1 cellular context compared by ENCODE assay signal in the genomic region with DNA sequence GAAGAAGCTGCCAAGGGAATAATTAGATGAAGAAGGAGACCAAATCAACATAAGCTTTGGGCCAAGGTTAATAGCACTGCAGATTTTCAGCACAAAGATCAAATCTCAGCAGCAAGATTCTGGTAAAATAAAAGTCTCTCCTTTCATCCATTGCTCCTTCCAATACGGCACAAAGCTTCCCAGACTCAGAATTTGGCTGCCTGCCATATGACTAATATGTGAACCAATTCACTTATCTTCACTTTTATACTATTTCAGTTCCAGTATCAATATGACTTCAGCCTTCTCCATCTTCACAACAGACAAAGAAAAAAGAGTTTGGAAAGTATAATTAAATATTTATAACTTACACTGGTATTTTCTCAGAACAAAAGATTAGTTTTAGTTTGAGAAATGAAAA.
A peak's percentile ranks its signal among the peaks of the same experiment; 100 is the strongest.
TF ChIP-seq lines count a peak whose summit lies in the region.

No MANE protein-coding gene starts in this region.

TF ChIP-seq in GM12878, 131 proteins besides CTCF, POLR2A, EP300 and RAD21 (continued from another document):
- TF ChIP-seq, protein P1, sequence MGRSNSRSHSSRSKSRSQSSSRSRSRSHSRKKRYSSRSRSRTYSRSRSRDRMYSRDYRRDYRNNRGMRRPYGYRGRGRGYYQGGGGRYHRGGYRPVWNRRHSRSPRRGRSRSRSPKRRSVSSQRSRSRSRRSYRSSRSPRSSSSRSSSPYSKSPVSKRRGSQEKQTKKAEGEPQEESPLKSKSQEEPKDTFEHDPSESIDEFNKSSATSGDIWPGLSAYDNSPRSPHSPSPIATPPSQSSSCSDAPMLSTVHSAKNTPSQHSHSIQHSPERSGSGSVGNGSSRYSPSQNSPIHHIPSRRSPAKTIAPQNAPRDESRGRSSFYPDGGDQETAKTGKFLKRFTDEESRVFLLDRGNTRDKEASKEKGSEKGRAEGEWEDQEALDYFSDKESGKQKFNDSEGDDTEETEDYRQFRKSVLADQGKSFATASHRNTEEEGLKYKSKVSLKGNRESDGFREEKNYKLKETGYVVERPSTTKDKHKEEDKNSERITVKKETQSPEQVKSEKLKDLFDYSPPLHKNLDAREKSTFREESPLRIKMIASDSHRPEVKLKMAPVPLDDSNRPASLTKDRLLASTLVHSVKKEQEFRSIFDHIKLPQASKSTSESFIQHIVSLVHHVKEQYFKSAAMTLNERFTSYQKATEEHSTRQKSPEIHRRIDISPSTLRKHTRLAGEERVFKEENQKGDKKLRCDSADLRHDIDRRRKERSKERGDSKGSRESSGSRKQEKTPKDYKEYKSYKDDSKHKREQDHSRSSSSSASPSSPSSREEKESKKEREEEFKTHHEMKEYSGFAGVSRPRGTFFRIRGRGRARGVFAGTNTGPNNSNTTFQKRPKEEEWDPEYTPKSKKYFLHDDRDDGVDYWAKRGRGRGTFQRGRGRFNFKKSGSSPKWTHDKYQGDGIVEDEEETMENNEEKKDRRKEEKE (IDR thresholded peaks at IDR 0.05) = no peak
- 0 out of 2 replicates have a peak, but pooled peaks have one; percentile 38 for TF ChIP-seq DPF2 (IDR thresholded peaks at IDR 0.05)
- no peak for TF ChIP-seq BACH1 (IDR thresholded peaks at IDR 0.05; ENCODE audit: borderline replicate concordance)
- TF ChIP-seq CHD1 (IDR thresholded peaks at IDR 0.05; ENCODE audit: low read depth, low read length) = no peak
- no peak for TF ChIP-seq LARP7 (IDR thresholded peaks at IDR 0.05)
- TF ChIP-seq, protein P2, sequence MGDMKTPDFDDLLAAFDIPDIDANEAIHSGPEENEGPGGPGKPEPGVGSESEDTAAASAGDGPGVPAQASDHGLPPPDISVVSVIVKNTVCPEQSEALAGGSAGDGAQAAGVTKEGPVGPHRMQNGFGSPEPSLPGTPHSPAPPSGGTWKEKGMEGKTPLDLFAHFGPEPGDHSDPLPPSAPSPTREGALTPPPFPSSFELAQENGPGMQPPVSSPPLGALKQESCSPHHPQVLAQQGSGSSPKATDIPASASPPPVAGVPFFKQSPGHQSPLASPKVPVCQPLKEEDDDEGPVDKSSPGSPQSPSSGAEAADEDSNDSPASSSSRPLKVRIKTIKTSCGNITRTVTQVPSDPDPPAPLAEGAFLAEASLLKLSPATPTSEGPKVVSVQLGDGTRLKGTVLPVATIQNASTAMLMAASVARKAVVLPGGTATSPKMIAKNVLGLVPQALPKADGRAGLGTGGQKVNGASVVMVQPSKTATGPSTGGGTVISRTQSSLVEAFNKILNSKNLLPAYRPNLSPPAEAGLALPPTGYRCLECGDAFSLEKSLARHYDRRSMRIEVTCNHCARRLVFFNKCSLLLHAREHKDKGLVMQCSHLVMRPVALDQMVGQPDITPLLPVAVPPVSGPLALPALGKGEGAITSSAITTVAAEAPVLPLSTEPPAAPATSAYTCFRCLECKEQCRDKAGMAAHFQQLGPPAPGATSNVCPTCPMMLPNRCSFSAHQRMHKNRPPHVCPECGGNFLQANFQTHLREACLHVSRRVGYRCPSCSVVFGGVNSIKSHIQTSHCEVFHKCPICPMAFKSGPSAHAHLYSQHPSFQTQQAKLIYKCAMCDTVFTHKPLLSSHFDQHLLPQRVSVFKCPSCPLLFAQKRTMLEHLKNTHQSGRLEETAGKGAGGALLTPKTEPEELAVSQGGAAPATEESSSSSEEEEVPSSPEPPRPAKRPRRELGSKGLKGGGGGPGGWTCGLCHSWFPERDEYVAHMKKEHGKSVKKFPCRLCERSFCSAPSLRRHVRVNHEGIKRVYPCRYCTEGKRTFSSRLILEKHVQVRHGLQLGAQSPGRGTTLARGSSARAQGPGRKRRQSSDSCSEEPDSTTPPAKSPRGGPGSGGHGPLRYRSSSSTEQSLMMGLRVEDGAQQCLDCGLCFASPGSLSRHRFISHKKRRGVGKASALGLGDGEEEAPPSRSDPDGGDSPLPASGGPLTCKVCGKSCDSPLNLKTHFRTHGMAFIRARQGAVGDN (IDR thresholded peaks at IDR 0.05) = no peak
- no peak for TF ChIP-seq SMAD1 (IDR thresholded peaks at IDR 0.05; ENCODE audit: low read depth, partially characterized antibody)
- TF ChIP-seq MYC (IDR thresholded peaks at IDR 0.05; ENCODE audit: insufficient read depth, insufficient read length, insufficient replicate concordance, low read length, severe bottlenecking) = no peak
- TF ChIP-seq, protein P3, sequence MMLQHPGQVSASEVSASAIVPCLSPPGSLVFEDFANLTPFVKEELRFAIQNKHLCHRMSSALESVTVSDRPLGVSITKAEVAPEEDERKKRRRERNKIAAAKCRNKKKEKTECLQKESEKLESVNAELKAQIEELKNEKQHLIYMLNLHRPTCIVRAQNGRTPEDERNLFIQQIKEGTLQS (IDR thresholded peaks at IDR 0.05; ENCODE audit: borderline replicate concordance, extremely low read depth, low read depth, low read length) = no peak
- TF ChIP-seq HDGF (IDR thresholded peaks at IDR 0.05) = no peak
- TF ChIP-seq BRCA1 (IDR thresholded peaks at IDR 0.05; ENCODE audit: low read depth, low read length) = no peak
- TF ChIP-seq, protein P4, sequence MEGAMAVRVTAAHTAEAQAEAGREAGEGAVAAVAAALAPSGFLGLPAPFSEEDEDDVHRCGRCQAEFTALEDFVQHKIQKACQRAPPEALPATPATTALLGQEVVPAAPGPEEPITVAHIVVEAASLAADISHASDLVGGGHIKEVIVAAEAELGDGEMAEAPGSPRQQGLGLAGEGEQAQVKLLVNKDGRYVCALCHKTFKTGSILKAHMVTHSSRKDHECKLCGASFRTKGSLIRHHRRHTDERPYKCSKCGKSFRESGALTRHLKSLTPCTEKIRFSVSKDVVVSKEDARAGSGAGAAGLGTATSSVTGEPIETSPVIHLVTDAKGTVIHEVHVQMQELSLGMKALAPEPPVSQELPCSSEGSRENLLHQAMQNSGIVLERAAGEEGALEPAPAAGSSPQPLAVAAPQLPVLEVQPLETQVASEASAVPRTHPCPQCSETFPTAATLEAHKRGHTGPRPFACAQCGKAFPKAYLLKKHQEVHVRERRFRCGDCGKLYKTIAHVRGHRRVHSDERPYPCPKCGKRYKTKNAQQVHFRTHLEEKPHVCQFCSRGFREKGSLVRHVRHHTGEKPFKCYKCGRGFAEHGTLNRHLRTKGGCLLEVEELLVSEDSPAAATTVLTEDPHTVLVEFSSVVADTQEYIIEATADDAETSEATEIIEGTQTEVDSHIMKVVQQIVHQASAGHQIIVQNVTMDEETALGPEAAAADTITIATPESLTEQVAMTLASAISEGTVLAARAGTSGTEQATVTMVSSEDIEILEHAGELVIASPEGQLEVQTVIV (IDR thresholded peaks at IDR 0.05; ENCODE audit: borderline replicate concordance, partially characterized antibody) = no peak
- TF ChIP-seq SIX5 (IDR thresholded peaks at IDR 0.05; ENCODE audit: low read depth, low read length, severe bottlenecking) = no peak
- no peak for TF ChIP-seq ETV6 (conservative IDR thresholded peaks at IDR 0.05 in 1 of 2, IDR thresholded peaks at IDR 0.05 in 1 of 2; ENCODE audit: borderline replicate concordance in 1 of 2, low read depth in 1 of 2)
- TF ChIP-seq MTA2 (IDR thresholded peaks at IDR 0.05; ENCODE audit: low read depth) = peak; percentile 37; the same call in 1 of the 2 replicates
- TF ChIP-seq, protein P5, sequence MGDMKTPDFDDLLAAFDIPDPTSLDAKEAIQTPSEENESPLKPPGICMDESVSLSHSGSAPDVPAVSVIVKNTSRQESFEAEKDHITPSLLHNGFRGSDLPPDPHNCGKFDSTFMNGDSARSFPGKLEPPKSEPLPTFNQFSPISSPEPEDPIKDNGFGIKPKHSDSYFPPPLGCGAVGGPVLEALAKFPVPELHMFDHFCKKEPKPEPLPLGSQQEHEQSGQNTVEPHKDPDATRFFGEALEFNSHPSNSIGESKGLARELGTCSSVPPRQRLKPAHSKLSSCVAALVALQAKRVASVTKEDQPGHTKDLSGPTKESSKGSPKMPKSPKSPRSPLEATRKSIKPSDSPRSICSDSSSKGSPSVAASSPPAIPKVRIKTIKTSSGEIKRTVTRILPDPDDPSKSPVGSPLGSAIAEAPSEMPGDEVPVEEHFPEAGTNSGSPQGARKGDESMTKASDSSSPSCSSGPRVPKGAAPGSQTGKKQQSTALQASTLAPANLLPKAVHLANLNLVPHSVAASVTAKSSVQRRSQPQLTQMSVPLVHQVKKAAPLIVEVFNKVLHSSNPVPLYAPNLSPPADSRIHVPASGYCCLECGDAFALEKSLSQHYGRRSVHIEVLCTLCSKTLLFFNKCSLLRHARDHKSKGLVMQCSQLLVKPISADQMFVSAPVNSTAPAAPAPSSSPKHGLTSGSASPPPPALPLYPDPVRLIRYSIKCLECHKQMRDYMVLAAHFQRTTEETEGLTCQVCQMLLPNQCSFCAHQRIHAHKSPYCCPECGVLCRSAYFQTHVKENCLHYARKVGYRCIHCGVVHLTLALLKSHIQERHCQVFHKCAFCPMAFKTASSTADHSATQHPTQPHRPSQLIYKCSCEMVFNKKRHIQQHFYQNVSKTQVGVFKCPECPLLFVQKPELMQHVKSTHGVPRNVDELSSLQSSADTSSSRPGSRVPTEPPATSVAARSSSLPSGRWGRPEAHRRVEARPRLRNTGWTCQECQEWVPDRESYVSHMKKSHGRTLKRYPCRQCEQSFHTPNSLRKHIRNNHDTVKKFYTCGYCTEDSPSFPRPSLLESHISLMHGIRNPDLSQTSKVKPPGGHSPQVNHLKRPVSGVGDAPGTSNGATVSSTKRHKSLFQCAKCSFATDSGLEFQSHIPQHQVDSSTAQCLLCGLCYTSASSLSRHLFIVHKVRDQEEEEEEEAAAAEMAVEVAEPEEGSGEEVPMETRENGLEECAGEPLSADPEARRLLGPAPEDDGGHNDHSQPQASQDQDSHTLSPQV (IDR thresholded peaks at IDR 0.05) = no peak
- TF ChIP-seq POLR2AphosphoS2 (IDR thresholded peaks at IDR 0.05; ENCODE audit: low read depth, low read length) = no peak
- TF ChIP-seq, protein P6, sequence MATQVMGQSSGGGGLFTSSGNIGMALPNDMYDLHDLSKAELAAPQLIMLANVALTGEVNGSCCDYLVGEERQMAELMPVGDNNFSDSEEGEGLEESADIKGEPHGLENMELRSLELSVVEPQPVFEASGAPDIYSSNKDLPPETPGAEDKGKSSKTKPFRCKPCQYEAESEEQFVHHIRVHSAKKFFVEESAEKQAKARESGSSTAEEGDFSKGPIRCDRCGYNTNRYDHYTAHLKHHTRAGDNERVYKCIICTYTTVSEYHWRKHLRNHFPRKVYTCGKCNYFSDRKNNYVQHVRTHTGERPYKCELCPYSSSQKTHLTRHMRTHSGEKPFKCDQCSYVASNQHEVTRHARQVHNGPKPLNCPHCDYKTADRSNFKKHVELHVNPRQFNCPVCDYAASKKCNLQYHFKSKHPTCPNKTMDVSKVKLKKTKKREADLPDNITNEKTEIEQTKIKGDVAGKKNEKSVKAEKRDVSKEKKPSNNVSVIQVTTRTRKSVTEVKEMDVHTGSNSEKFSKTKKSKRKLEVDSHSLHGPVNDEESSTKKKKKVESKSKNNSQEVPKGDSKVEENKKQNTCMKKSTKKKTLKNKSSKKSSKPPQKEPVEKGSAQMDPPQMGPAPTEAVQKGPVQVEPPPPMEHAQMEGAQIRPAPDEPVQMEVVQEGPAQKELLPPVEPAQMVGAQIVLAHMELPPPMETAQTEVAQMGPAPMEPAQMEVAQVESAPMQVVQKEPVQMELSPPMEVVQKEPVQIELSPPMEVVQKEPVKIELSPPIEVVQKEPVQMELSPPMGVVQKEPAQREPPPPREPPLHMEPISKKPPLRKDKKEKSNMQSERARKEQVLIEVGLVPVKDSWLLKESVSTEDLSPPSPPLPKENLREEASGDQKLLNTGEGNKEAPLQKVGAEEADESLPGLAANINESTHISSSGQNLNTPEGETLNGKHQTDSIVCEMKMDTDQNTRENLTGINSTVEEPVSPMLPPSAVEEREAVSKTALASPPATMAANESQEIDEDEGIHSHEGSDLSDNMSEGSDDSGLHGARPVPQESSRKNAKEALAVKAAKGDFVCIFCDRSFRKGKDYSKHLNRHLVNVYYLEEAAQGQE (IDR thresholded peaks at IDR 0.05; ENCODE audit: low read depth, low read length) = no peak
- no peak for TF ChIP-seq GATAD2B (conservative IDR thresholded peaks at IDR 0.05; ENCODE audit: low read depth)
- TF ChIP-seq ZNF274 (IDR thresholded peaks at IDR 0.05; ENCODE audit: insufficient read depth, insufficient read length) = no peak
- no peak for TF ChIP-seq RFX5 (IDR thresholded peaks at IDR 0.05; ENCODE audit: low read depth, low read length)
- TF ChIP-seq STAT1 (conservative IDR thresholded peaks at IDR 0.05) = no peak
